In the genomic region with DNA sequence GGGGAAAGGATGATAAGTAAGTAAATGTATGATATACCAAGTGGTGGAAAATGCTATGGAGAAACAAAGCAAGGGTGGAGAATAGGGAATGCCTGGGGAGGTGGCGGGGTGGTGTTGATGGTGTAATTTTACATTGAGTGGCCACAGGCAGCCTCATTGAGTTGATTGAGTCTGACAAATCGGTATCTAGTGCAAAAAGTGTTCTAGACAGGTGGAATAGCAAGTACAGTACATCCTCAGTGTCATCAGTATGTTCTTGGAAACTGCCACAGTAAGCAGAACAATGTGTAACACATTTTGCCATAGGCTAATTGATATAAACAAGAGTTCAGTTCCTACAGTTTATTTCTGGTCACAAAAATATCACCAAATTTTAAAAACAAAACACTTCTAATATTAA, we compare ENCODE assay signal across 6 cellular contexts.
"Had no signal": no experiment of that assay in that cellular context is flagged by ENCODE, and none has a peak within 500 bp of the region (broad histone marks: within the 10 kb centered on the region; RNA-seq: fewer than 3 reads in every experiment).

No MANE protein-coding gene starts in this region.

- H3K27ac ChIP-seq: testis had no signal

- FAIRE-seq: endometrium had no signal

- H3K27ac Mint-ChIP-seq: activated CD8-positive, alpha-beta memory T cell treated with anti-CD3 and anti-CD28 coated beads, Interleukin-2, amount 10 ng/mL, durations not matched to agents 7 days and 5 days had no signal

- H3K9me3 ChIP-seq: SK-N-SH, testis had no signal

- H3K4me1 ChIP-seq: testis had no signal

- H3K27me3 Mint-ChIP-seq: activated CD8-positive, alpha-beta memory T cell treated with anti-CD3 and anti-CD28 coated beads, Interleukin-2, amount 10 ng/mL, durations not matched to agents 7 days and 5 days; stimulated activated naive CD8-positive, alpha-beta T cell treated with anti-CD3 and anti-CD28 coated beads, Interleukin-15, amount 100 ng/mL, for 72 hours had no signal

- H3K9me3 Mint-ChIP-seq: stimulated activated naive CD8-positive, alpha-beta T cell treated with anti-CD3 and anti-CD28 coated beads, Interleukin-15, amount 100 ng/mL, for 72 hours had no signal

- H3K9ac ChIP-seq: SK-N-SH had no signal

- H3K4me3 ChIP-seq: dorsolateral prefrontal cortex, testis had no signal

- H3K9me2 ChIP-seq: SK-N-SH had no signal

- H3K4me3 Mint-ChIP-seq: activated CD8-positive, alpha-beta memory T cell treated with anti-CD3 and anti-CD28 coated beads, Interleukin-2, amount 10 ng/mL, durations not matched to agents 7 days and 5 days; stimulated activated naive CD8-positive, alpha-beta T cell treated with anti-CD3 and anti-CD28 coated beads, Interleukin-15, amount 100 ng/mL, for 72 hours had no signal

- H3K27me3 ChIP-seq: dorsolateral prefrontal cortex, testis had no signal

- H3K4me2 ChIP-seq: SK-N-SH had no signal
